ENCODE assay signal across 1 cellular context in the genomic region with DNA sequence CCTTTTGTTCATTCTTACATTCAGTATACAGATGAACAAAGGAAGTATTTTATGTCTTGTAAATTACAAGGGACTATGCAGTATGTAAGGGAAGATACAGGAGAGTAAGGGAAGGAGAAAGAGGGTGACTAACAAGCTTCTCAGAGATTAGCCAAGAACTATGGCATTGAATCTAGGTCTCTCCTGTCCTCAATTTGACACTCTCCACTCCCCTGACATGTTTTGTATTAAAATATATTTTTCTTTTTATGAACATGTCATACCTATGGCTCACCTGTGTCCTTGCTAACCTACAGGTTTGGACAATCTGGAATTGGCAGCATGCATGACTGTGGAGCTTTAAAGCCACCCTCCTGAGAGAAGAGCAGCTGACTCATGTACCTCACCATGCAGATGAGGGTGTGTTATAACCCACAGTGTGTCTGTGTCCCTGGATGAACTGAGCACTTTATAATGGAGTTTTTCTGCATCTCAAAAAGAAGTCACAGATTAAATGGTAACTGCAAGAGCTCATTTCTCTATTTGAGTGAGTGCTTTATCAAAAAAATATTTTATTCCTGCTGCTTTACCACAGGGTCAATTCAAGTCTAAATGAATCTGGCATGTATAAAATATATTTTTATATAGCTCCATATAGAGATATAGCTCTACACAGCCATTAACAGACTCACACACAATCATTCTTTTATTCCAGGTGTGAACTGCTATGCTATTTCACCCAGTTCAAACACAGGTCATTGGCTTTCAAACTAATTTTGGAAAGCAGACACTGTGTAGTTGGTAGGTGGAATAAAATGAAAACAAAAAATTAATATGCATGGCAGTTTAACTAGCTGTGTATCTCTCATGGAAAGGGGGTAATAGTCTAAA.
TF ChIP-seq lines count a peak whose summit lies in the region.

No MANE protein-coding gene starts in this region.

TF ChIP-seq in GM12878, 131 proteins besides CTCF, POLR2A, EP300 and RAD21 (continued from another document):
- no peak for TF ChIP-seq BRCA1 (IDR thresholded peaks at IDR 0.05; ENCODE audit: low read depth, low read length)
- TF ChIP-seq, protein P1, sequence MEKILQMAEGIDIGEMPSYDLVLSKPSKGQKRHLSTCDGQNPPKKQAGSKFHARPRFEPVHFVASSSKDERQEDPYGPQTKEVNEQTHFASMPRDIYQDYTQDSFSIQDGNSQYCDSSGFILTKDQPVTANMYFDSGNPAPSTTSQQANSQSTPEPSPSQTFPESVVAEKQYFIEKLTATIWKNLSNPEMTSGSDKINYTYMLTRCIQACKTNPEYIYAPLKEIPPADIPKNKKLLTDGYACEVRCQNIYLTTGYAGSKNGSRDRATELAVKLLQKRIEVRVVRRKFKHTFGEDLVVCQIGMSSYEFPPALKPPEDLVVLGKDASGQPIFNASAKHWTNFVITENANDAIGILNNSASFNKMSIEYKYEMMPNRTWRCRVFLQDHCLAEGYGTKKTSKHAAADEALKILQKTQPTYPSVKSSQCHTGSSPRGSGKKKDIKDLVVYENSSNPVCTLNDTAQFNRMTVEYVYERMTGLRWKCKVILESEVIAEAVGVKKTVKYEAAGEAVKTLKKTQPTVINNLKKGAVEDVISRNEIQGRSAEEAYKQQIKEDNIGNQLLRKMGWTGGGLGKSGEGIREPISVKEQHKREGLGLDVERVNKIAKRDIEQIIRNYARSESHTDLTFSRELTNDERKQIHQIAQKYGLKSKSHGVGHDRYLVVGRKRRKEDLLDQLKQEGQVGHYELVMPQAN (conservative IDR thresholded peaks at IDR 0.05) = no peak
- TF ChIP-seq, protein P2, sequence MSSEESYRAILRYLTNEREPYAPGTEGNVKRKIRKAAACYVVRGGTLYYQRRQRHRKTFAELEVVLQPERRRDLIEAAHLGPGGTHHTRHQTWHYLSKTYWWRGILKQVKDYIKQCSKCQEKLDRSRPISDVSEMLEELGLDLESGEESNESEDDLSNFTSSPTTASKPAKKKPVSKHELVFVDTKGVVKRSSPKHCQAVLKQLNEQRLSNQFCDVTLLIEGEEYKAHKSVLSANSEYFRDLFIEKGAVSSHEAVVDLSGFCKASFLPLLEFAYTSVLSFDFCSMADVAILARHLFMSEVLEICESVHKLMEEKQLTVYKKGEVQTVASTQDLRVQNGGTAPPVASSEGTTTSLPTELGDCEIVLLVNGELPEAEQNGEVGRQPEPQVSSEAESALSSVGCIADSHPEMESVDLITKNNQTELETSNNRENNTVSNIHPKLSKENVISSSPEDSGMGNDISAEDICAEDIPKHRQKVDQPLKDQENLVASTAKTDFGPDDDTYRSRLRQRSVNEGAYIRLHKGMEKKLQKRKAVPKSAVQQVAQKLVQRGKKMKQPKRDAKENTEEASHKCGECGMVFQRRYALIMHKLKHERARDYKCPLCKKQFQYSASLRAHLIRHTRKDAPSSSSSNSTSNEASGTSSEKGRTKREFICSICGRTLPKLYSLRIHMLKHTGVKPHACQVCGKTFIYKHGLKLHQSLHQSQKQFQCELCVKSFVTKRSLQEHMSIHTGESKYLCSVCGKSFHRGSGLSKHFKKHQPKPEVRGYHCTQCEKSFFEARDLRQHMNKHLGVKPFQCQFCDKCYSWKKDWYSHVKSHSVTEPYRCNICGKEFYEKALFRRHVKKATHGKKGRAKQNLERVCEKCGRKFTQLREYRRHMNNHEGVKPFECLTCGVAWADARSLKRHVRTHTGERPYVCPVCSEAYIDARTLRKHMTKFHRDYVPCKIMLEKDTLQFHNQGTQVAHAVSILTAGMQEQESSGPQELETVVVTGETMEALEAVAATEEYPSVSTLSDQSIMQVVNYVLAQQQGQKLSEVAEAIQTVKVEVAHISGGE (CRISPR knock-in tag; IDR thresholded peaks at IDR 0.05) = no peak
- TF ChIP-seq SP1 (IDR thresholded peaks at IDR 0.05; ENCODE audit: low read depth, low read length) = no peak
- no peak for TF ChIP-seq ZNF687 (IDR thresholded peaks at IDR 0.05)
- no peak for TF ChIP-seq KLF5 (IDR thresholded peaks at IDR 0.05; ENCODE audit: partially characterized antibody)
- no peak for TF ChIP-seq BCL11A (IDR thresholded peaks at IDR 0.05; ENCODE audit: low read depth, low read length)
- no peak for TF ChIP-seq ZBED1 (IDR thresholded peaks at IDR 0.05; ENCODE audit: borderline replicate concordance)
- TF ChIP-seq TCF12 (IDR thresholded peaks at IDR 0.05; ENCODE audit: low read depth, low read length) = no peak
- no peak for TF ChIP-seq MTA3 (IDR thresholded peaks at IDR 0.05; ENCODE audit: borderline replicate concordance, low read length)
- TF ChIP-seq CUX1 (IDR thresholded peaks at IDR 0.05; ENCODE audit: insufficient replicate concordance, low read depth, low read length) = no peak
- TF ChIP-seq, protein P3, sequence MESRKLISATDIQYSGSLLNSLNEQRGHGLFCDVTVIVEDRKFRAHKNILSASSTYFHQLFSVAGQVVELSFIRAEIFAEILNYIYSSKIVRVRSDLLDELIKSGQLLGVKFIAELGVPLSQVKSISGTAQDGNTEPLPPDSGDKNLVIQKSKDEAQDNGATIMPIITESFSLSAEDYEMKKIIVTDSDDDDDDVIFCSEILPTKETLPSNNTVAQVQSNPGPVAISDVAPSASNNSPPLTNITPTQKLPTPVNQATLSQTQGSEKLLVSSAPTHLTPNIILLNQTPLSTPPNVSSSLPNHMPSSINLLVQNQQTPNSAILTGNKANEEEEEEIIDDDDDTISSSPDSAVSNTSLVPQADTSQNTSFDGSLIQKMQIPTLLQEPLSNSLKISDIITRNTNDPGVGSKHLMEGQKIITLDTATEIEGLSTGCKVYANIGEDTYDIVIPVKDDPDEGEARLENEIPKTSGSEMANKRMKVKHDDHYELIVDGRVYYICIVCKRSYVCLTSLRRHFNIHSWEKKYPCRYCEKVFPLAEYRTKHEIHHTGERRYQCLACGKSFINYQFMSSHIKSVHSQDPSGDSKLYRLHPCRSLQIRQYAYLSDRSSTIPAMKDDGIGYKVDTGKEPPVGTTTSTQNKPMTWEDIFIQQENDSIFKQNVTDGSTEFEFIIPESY (IDR thresholded peaks at IDR 0.05) = no peak
